Comparison of ENCODE assay signal across 1 cellular context in the genomic region with DNA sequence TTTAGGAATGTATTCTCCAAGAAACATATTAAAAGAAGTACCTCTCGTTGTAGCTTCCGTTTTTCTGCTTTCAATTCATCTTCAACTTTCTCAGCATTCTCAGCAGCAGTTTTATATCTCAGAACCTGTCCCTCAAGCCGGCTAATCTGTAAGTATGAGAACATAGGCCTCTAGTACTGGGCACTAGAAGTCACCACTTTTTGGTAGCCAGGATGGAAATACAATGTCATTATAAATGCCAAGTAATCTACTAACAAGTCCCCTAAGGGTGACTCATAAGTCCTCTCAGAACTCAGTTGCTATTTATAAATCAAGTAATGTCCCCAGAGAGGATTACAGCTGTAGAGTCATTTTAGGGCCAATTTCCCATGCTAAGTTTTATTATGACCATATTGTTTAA.
TF ChIP-seq lines count a peak whose summit lies in the region.

No MANE protein-coding gene starts in this region.

TF ChIP-seq in GM12878, 131 proteins besides CTCF, POLR2A, EP300 and RAD21 (continued from another document):
- TF ChIP-seq, protein P1, sequence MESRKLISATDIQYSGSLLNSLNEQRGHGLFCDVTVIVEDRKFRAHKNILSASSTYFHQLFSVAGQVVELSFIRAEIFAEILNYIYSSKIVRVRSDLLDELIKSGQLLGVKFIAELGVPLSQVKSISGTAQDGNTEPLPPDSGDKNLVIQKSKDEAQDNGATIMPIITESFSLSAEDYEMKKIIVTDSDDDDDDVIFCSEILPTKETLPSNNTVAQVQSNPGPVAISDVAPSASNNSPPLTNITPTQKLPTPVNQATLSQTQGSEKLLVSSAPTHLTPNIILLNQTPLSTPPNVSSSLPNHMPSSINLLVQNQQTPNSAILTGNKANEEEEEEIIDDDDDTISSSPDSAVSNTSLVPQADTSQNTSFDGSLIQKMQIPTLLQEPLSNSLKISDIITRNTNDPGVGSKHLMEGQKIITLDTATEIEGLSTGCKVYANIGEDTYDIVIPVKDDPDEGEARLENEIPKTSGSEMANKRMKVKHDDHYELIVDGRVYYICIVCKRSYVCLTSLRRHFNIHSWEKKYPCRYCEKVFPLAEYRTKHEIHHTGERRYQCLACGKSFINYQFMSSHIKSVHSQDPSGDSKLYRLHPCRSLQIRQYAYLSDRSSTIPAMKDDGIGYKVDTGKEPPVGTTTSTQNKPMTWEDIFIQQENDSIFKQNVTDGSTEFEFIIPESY (IDR thresholded peaks at IDR 0.05): no peak
- TF ChIP-seq ZNF592 (IDR thresholded peaks at IDR 0.05) (no peak), MYB (IDR thresholded peaks at IDR 0.05; ENCODE audit: borderline replicate concordance, low read depth, low read length) (no peak), SMARCA5 (IDR thresholded peaks at IDR 0.05) (no peak), CREB1 (IDR thresholded peaks at IDR 0.05; ENCODE audit: low read depth) (no peak), REST (IDR thresholded peaks at IDR 0.05; ENCODE audit: low read depth, low read length) (no peak)
- TF ChIP-seq, protein P2, sequence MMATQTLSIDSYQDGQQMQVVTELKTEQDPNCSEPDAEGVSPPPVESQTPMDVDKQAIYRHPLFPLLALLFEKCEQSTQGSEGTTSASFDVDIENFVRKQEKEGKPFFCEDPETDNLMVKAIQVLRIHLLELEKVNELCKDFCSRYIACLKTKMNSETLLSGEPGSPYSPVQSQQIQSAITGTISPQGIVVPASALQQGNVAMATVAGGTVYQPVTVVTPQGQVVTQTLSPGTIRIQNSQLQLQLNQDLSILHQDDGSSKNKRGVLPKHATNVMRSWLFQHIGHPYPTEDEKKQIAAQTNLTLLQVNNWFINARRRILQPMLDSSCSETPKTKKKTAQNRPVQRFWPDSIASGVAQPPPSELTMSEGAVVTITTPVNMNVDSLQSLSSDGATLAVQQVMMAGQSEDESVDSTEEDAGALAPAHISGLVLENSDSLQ (IDR thresholded peaks at IDR 0.05): peak; percentile 46; the same call in 1 of the 2 replicates
